In the genomic region with DNA sequence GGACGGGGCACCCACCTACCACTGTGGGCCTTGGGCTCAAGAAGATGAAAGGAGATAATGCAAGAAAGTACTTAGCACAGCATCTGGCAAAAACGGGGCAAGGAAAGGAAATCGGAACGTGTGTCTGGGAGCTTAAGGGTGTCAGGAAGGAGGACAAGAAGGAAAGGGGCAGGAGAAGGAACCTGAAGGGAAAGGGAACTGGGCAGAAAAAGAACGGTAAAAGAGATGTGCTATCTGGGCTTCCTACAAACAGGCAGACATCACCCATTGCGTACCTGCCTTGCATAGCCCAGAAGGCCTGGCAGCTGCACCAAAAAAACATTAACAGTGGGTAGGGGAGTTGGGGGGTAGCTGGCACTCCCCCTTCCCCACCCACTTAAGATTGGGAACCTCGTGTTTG, we compare ENCODE assay signal across 1 cellular context.
TF ChIP-seq lines count a peak whose summit lies in the region.

No MANE protein-coding gene starts in this region.

TF ChIP-seq in GM12878, 131 proteins besides CTCF, POLR2A, EP300 and RAD21:
- 0 out of 2 replicates have a peak, but pooled peaks have one; percentile 15 for TF ChIP-seq POLR2AphosphoS2 (IDR thresholded peaks at IDR 0.05; ENCODE audit: low read depth, low read length)
- TF ChIP-seq, protein P1, sequence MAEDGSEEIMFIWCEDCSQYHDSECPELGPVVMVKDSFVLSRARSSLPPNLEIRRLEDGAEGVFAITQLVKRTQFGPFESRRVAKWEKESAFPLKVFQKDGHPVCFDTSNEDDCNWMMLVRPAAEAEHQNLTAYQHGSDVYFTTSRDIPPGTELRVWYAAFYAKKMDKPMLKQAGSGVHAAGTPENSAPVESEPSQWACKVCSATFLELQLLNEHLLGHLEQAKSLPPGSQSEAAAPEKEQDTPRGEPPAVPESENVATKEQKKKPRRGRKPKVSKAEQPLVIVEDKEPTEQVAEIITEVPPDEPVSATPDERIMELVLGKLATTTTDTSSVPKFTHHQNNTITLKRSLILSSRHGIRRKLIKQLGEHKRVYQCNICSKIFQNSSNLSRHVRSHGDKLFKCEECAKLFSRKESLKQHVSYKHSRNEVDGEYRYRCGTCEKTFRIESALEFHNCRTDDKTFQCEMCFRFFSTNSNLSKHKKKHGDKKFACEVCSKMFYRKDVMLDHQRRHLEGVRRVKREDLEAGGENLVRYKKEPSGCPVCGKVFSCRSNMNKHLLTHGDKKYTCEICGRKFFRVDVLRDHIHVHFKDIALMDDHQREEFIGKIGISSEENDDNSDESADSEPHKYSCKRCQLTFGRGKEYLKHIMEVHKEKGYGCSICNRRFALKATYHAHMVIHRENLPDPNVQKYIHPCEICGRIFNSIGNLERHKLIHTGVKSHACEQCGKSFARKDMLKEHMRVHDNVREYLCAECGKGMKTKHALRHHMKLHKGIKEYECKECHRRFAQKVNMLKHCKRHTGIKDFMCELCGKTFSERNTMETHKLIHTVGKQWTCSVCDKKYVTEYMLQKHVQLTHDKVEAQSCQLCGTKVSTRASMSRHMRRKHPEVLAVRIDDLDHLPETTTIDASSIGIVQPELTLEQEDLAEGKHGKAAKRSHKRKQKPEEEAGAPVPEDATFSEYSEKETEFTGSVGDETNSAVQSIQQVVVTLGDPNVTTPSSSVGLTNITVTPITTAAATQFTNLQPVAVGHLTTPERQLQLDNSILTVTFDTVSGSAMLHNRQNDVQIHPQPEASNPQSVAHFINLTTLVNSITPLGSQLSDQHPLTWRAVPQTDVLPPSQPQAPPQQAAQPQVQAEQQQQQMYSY (CRISPR knock-in tag; IDR thresholded peaks at IDR 0.05), result no peak
